ENCODE assay signal across 21 cellular contexts in the genomic region with DNA sequence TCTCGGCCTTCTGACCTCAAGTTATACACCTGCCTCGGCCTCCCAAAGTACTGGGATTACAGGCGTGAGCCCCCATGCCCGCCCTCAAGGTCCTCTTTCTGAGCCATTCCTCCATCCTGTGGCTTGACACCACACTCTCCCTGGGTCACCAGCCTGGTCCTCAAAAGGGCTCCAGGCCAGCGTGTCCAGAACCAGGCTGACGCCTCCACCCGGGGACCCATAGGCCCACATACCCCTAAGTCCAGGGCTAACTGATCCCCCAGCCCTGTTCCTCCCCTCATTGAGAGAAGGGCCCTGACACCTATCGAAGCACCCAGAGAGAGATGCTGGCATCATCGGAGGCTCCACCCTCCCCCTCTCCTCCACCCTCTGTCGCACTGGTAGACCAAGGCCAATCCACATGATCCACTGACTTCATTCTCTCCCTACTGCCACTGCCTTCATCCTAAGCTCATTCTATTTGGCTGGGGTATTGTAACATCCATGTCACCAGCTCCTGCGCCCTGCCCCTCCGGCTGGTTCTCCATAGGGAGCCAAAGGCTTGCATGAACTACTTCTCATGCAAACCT. TPM values are rescaled to one million over a fixed set of nuclear protein-coding genes. Genes with fewer than 3 reads are reported as not detected.
A peak's percentile ranks its signal among the peaks of the same experiment; 100 is the strongest.
DNase-seq lines count a peak whose midpoint lies in the region; ATAC-seq and TF ChIP-seq lines count a peak whose summit lies in the region.
"Had no signal": no experiment of that assay in that cellular context is flagged by ENCODE, and none has a peak within 500 bp of the region (broad histone marks: within the 10 kb centered on the region; RNA-seq: fewer than 3 reads in every experiment).

No MANE protein-coding gene starts in this region.

- H3K79me2 ChIP-seq in smooth muscle cell (ENCODE audit: low read depth) = no peaks in the 10 kb centered on the region

- H3K36me3 Mint-ChIP-seq in activated B cell treated with CpG ODN at 0.5 μM for 24 hours (ENCODE audit: low read depth) (no peaks in the 10 kb centered on the region), glutamatergic neuron (ENCODE audit: unreplicated experiment) (no peaks in the 10 kb centered on the region), nephron progenitor cell (ENCODE audit: low read depth) (no peaks in the 10 kb centered on the region)
- H3K36me3 Mint-ChIP-seq in stimulated activated naive B cell treated with anti-CD40 and anti-IgM and Interleukin-4, amounts not matched to agents 10 μg/mL and 1 μg/mL and 100 μg/mL, for 72 hours = no peaks in the 10 kb centered on the region
- no peaks in the 10 kb centered on the region for H3K36me3 Mint-ChIP-seq in activated naive CD4-positive, alpha-beta T cell treated with anti-CD3 and anti-CD28 coated beads for 36 hours (ENCODE audit: low read depth)
- H3K36me3 Mint-ChIP-seq: CD8-positive, alpha-beta memory T cell had no signal

- no peak for TF ChIP-seq POLR2A in upper lobe of left lung (IDR thresholded peaks at IDR 0.05)

- H3K9me3 ChIP-seq in smooth muscle cell (replicated peaks; ENCODE audit: low read depth) (no peaks in the 10 kb centered on the region), upper lobe of left lung (no peaks in the 10 kb centered on the region)

- intact Hi-C loops in activated B cell treated with CpG ODN at 0.5 μM for 24 hours (cut with micrococcal nuclease) = no loop called here
- intact Hi-C loops in activated naive CD4-positive, alpha-beta T cell treated with anti-CD3 and anti-CD28 coated beads for 36 hours (cut with micrococcal nuclease) = no loop called here

- H3K27me3 Mint-ChIP-seq in activated B cell treated with CpG ODN at 0.5 μM for 24 hours (peaks cover 3% of the 10 kb centered on the region), glutamatergic neuron (ENCODE audit: unreplicated experiment) (peaks cover 7% of the 10 kb centered on the region), nephron progenitor cell (ENCODE audit: low read depth, poor library complexity) (peaks cover 6% of the 10 kb centered on the region)
- no peaks in the 10 kb centered on the region for H3K27me3 Mint-ChIP-seq in stimulated activated naive B cell treated with anti-CD40 and anti-IgM and Interleukin-4, amounts not matched to agents 10 μg/mL and 1 μg/mL and 100 μg/mL, for 72 hours
- no peaks in the 10 kb centered on the region for H3K27me3 Mint-ChIP-seq in activated naive CD4-positive, alpha-beta T cell treated with anti-CD3 and anti-CD28 coated beads for 36 hours (ENCODE audit: low read depth)

- H3K4me1 Mint-ChIP-seq in activated B cell treated with CpG ODN at 0.5 μM for 24 hours = peaks cover 11% of the 10 kb centered on the region
- no peaks in the 10 kb centered on the region for H3K4me1 Mint-ChIP-seq in glutamatergic neuron (ENCODE audit: low read depth, unreplicated experiment)
- H3K4me1 Mint-ChIP-seq in nephron progenitor cell = peaks cover 20% of the 10 kb centered on the region
- H3K4me1 Mint-ChIP-seq in stimulated activated naive B cell treated with anti-CD40 and anti-IgM and Interleukin-4, amounts not matched to agents 10 μg/mL and 1 μg/mL and 100 μg/mL, for 72 hours = peaks cover 8 to 24% of the 10 kb centered on the region in 2 donors
- no peaks in the 10 kb centered on the region for H3K4me1 Mint-ChIP-seq in activated naive CD4-positive, alpha-beta T cell treated with anti-CD3 and anti-CD28 coated beads for 36 hours (ENCODE audit: low read depth)
- H3K4me1 Mint-ChIP-seq: CD8-positive, alpha-beta memory T cell had no signal

- no peaks in the 10 kb centered on the region for H4K20me1 ChIP-seq in smooth muscle cell (ENCODE audit: low read depth)

- 96% methylated on average over 12 of the region's 12 CpGs for WGBS in smooth muscle cell (ENCODE audit: low lambda C conversion rate)
- WGBS in upper lobe of left lung, 2 donors = 87 to 89% methylated on average over 12 of the region's 12 CpGs

- no peak for ATAC-seq in activated B cell treated with CpG ODN at 0.5 μM for 24 hours (ENCODE audit: low read depth)
- ATAC-seq in stimulated activated naive B cell treated with anti-CD40 and anti-IgM and Interleukin-4, amounts not matched to agents 10 μg/mL and 1 μg/mL and 100 μg/mL, for 72 hours (replicated peaks) = no peak
- no peak for ATAC-seq in upper lobe of left lung (ENCODE audit: low FRiP score in 2 of 2)
- ATAC-seq: HCT116 had no signal

- no peak overlapping the region for H3K4me3 Mint-ChIP-seq in activated B cell treated with CpG ODN at 0.5 μM for 24 hours
- H3K4me3 Mint-ChIP-seq in glutamatergic neuron (ENCODE audit: unreplicated experiment) = no peak overlapping the region
- H3K4me3 Mint-ChIP-seq in nephron progenitor cell = no peak overlapping the region
- H3K4me3 Mint-ChIP-seq in stimulated activated naive B cell treated with anti-CD40 and anti-IgM and Interleukin-4, amounts not matched to agents 10 μg/mL and 1 μg/mL and 100 μg/mL, for 72 hours = no peak overlapping the region
- H3K4me3 Mint-ChIP-seq in activated naive CD4-positive, alpha-beta T cell treated with anti-CD3 and anti-CD28 coated beads for 36 hours = no peak overlapping the region
- H3K4me3 Mint-ChIP-seq: CD8-positive, alpha-beta memory T cell had no signal

- no peaks in the 10 kb centered on the region for H3K36me3 ChIP-seq in smooth muscle cell (ENCODE audit: low read depth)
- no peaks in the 10 kb centered on the region for H3K36me3 ChIP-seq in upper lobe of left lung

- H3K27ac Mint-ChIP-seq in activated B cell treated with CpG ODN at 0.5 μM for 24 hours (no peak overlapping the region), glutamatergic neuron (ENCODE audit: unreplicated experiment) (peak overlapping the region; percentile 40), nephron progenitor cell (peak overlapping the region; percentile 34)
- H3K27ac Mint-ChIP-seq in stimulated activated naive B cell treated with anti-CD40 and anti-IgM and Interleukin-4, amounts not matched to agents 10 μg/mL and 1 μg/mL and 100 μg/mL, for 72 hours = peak overlapping the region; percentile 15
- no peak overlapping the region for H3K27ac Mint-ChIP-seq in activated naive CD4-positive, alpha-beta T cell treated with anti-CD3 and anti-CD28 coated beads for 36 hours
- H3K27ac Mint-ChIP-seq: CD8-positive, alpha-beta memory T cell had no signal

- CTCF ChIA-PET in activated B cell treated with CpG ODN at 0.5 μM for 24 hours (lab: Charles Lee) = no interaction called here
- CTCF ChIA-PET in activated naive CD4-positive, alpha-beta T cell treated with anti-CD3 and anti-CD28 coated beads for 36 hours (lab: Charles Lee) = no interaction called here

- no peak for TF ChIP-seq EP300 in upper lobe of left lung (IDR thresholded peaks at IDR 0.05)

- TF ChIP-seq CTCF in activated B cell treated with CpG ODN at 0.5 μM for 24 hours (IDR thresholded peaks at IDR 0.05) (no peak), glutamatergic neuron (IDR thresholded peaks at IDR 0.05; ENCODE audit: partially characterized antibody, unreplicated experiment) (no peak), nephron progenitor cell (IDR thresholded peaks at IDR 0.05) (no peak), smooth muscle cell (IDR thresholded peaks at IDR 0.05; ENCODE audit: borderline replicate concordance, insufficient read depth, poor library complexity, severe bottlenecking) (no peak), upper lobe of left lung (IDR thresholded peaks at IDR 0.05) (no peak)

- H3K27me3 ChIP-seq in smooth muscle cell (ENCODE audit: low read depth) (no peaks in the 10 kb centered on the region), upper lobe of left lung (no peaks in the 10 kb centered on the region)

- H3K9me3 Mint-ChIP-seq in activated B cell treated with CpG ODN at 0.5 μM for 24 hours (no peaks in the 10 kb centered on the region), glutamatergic neuron (ENCODE audit: unreplicated experiment) (peaks cover 2% of the 10 kb centered on the region), nephron progenitor cell (no peaks in the 10 kb centered on the region)
- H3K9me3 Mint-ChIP-seq in stimulated activated naive B cell treated with anti-CD40 and anti-IgM and Interleukin-4, amounts not matched to agents 10 μg/mL and 1 μg/mL and 100 μg/mL, for 72 hours = no peaks in the 10 kb centered on the region
- no peaks in the 10 kb centered on the region for H3K9me3 Mint-ChIP-seq in activated naive CD4-positive, alpha-beta T cell treated with anti-CD3 and anti-CD28 coated beads for 36 hours
- H3K9me3 Mint-ChIP-seq: CD8-positive, alpha-beta memory T cell had no signal

- H3K4me1 ChIP-seq in smooth muscle cell (ENCODE audit: low read depth) = no peaks in the 10 kb centered on the region
- peaks cover 3 to 8% (median 5%) of the 10 kb centered on the region in 4 donors for H3K4me1 ChIP-seq in upper lobe of left lung

- H3K27ac ChIP-seq in smooth muscle cell (ENCODE audit: low read depth) = no peak overlapping the region
- H3K27ac ChIP-seq in upper lobe of left lung = no peak overlapping the region
- H3K27ac ChIP-seq: GM23248 had no signal

- H3K9ac ChIP-seq in smooth muscle cell (ENCODE audit: low read depth) = no peak overlapping the region
- H3K9ac ChIP-seq: GM23248 had no signal

- POLR2A ChIA-PET in activated B cell treated with CpG ODN at 0.5 μM for 24 hours (lab: Charles Lee) = no interaction called here

- no peak overlapping the region for H2AFZ ChIP-seq in smooth muscle cell (ENCODE audit: low read depth)

- no peaks in the 10 kb centered on the region for H3F3A ChIP-seq in smooth muscle cell (ENCODE audit: low read depth)

- H3K4me3 ChIP-seq in smooth muscle cell (no peak overlapping the region), upper lobe of left lung (no peak overlapping the region)
- H3K4me3 ChIP-seq: GM23248 had no signal

- H3K4me2 ChIP-seq in smooth muscle cell = no peak overlapping the region

- DNase-seq in activated B cell treated with CpG ODN at 0.5 μM for 24 hours = peak; percentile 7
- DNase-seq in glutamatergic neuron = no peak
- no peak for DNase-seq in nephron progenitor cell
- DNase-seq in stimulated activated naive B cell treated with anti-CD40 and anti-IgM and Interleukin-4, amounts not matched to agents 10 μg/mL and 1 μg/mL and 100 μg/mL, for 72 hours = no peak
- DNase-seq in smooth muscle cell (lab: John Stamatoyannopoulos, UW; ENCODE audit: unreplicated experiment) = no peak
- no peak for DNase-seq in activated naive CD4-positive, alpha-beta T cell treated with anti-CD3 and anti-CD28 coated beads for 36 hours
- no peak for DNase-seq in activated CD4-positive, CD25-positive, alpha-beta regulatory T cell (lab: John Stamatoyannopoulos, UW)
- no peak for DNase-seq in upper lobe of left lung
- DNase-seq: C1 segment of cervical spinal cord; CD8-positive, alpha-beta memory T cell; GM23248; KBM-7; NCI-H1105 treated with DMSO at 0.1 percent for 48 hours; NCI-H1694; NCI-H2081 treated with DMSO at 0.1 percent for 48 hours; NCI-H748 treated with DMSO at 0.1 percent for 48 hours; NK-92 treated with Interleukin-12 subunit alpha and Interleukin-12 subunit beta, amount 100 ng/mL, for 24 hours; RPMI8226; SIG-M5 had no signal

RNA-seq across cellular contexts. Expression of a gene that starts 46.7 kb away (rescaled TPM):
- total RNA-seq in activated B cell treated with CpG ODN at 0.5 μM for 24 hours (not detected in 2 replicates), glutamatergic neuron (ENCODE audit: unreplicated experiment) (not detected), smooth muscle cell (not detected in 2 replicates), upper lobe of left lung (not detected)
- polyA plus RNA-seq in smooth muscle cell = not detected in 2 replicates
- not detected for total RNA-seq in activated naive CD4-positive, alpha-beta T cell treated with anti-CD3 and anti-CD28 coated beads for 36 hours
- total RNA-seq: CD8-positive, alpha-beta memory T cell; GM23248; NCI-H460 had no signal
- polyA plus RNA-seq: CD8-positive, alpha-beta memory T cell; GM23248 had no signal

Comparison
In these comparisons a context has a peak if more than half of its experiments do, and no peak if none do; other contexts are left out.
1. H3K27ac Mint-ChIP-seq: peak in glutamatergic neuron (single experiment), nephron progenitor cell (single experiment) and stimulated activated naive B cell treated with anti-CD40 and anti-IgM and Interleukin-4, amounts not matched to agents 10 μg/mL and 1 μg/mL and 100 μg/mL, for 72 hours (single experiment); none in activated B cell treated with CpG ODN at 0.5 μM for 24 hours (single experiment) and activated naive CD4-positive, alpha-beta T cell treated with anti-CD3 and anti-CD28 coated beads for 36 hours (single experiment).